12 cellular contexts compared by ENCODE assay signal in the genomic region with DNA sequence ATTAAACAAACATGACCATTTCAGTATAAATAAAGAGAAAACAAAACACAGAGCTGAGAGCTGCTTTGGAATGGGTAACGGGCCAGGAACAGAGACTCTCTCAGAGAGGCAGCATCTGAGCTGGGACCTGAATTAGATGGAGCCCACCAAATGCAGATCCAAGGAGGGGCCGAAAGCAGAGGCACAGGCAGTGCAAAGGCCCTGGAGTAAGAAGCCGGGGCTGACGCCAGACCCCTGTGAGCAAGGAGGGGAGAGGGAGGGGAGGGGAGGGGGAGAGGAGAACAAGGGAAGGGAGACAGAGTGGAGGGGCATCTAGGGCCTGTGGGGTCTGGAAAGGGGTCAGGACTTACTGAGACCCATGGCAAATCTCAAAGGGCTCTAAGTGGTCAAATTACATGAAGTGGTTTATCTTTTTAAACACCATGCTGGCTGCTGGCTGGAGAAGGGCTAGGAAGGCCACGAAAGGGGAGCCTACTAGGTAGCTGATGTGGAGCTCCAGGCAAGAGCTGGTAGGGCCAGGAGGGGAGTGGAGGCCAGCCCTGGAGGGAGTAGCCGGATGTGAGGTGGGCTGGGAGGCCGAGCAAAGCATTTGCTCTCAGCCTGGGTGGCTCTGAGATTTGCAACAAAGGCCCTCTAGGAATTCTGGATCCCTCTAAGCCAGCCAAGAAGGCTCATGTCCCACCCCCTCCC. TPM values are rescaled to one million over a fixed set of nuclear protein-coding genes. Genes with fewer than 3 reads are reported as not detected.
A peak's percentile ranks its signal among the peaks of the same experiment; 100 is the strongest.
DNase-seq lines count a peak whose midpoint lies in the region; ATAC-seq and TF ChIP-seq lines count a peak whose summit lies in the region.
"Had no signal": no experiment of that assay in that cellular context is flagged by ENCODE, and none has a peak within 500 bp of the region (broad histone marks: within the 10 kb centered on the region; RNA-seq: fewer than 3 reads in every experiment).

No MANE protein-coding gene starts in this region.

- H3K27ac ChIP-seq in duodenal mucosa (ENCODE audit: low read depth, low read length) (peak overlapping the region; percentile 42), suprapubic skin (peak overlapping the region; percentile 20)

- H3K9me3 Mint-ChIP-seq in HFFc6 (no peaks in the 10 kb centered on the region), natural killer cell (no peaks in the 10 kb centered on the region)
- H3K9me3 Mint-ChIP-seq in activated T-cell treated with anti-CD3 and anti-CD28 coated beads, Interleukin-2, amount 50 U/mL, for 24 hours = no peaks in the 10 kb centered on the region
- H3K9me3 Mint-ChIP-seq: CD8-positive, alpha-beta memory T cell had no signal

- WGBS in suprapubic skin = 89% methylated on average over 6 of the region's 7 CpGs

- TF ChIP-seq POLR2A in suprapubic skin (IDR thresholded peaks at IDR 0.05) = no peak

- H3K27me3 Mint-ChIP-seq in HFFc6 (ENCODE audit: insufficient read depth) (peaks cover 6% of the 10 kb centered on the region; the same call in 1 of the 2 replicates), natural killer cell (ENCODE audit: low read depth in 2 of 2) (no peaks in the 10 kb centered on the region)
- peaks cover 48% of the 10 kb centered on the region for H3K27me3 Mint-ChIP-seq in activated T-cell treated with anti-CD3 and anti-CD28 coated beads, Interleukin-2, amount 50 U/mL, for 24 hours
- H3K27me3 Mint-ChIP-seq: activated naive CD8-positive, alpha-beta T cell had no signal

- peak overlapping the region; percentile 73 for H3K27ac Mint-ChIP-seq in HFFc6
- peak overlapping the region; percentile 80 to 93 for H3K27ac Mint-ChIP-seq in natural killer cell
- no peak overlapping the region for H3K27ac Mint-ChIP-seq in activated T-cell treated with anti-CD3 and anti-CD28 coated beads, Interleukin-2, amount 50 U/mL, for 24 hours
- H3K27ac Mint-ChIP-seq: activated naive CD8-positive, alpha-beta T cell had no signal

- no peak for TF ChIP-seq EP300 in suprapubic skin (IDR thresholded peaks at IDR 0.05)

- H3K4me3 Mint-ChIP-seq in HFFc6 (peak overlapping the region; percentile 82), natural killer cell (peak overlapping the region; percentile 93)
- H3K4me3 Mint-ChIP-seq in activated T-cell treated with anti-CD3 and anti-CD28 coated beads, Interleukin-2, amount 50 U/mL, for 24 hours = no peak overlapping the region

- H3K9ac ChIP-seq in duodenal mucosa (ENCODE audit: low read depth in 1 of 2, low read length in 2 of 2) = no peak overlapping the region

- H3K9me3 ChIP-seq in duodenal mucosa (ENCODE audit: control insufficient read depth in 1 of 2, low read length in 2 of 2) = no peaks in the 10 kb centered on the region
- H3K9me3 ChIP-seq in suprapubic skin = no peaks in the 10 kb centered on the region

- H3K4me1 Mint-ChIP-seq in HFFc6 (ENCODE audit: low read depth) = peaks cover 66% of the 10 kb centered on the region
- peaks cover 68 to 77% of the 10 kb centered on the region in 2 donors for H3K4me1 Mint-ChIP-seq in natural killer cell
- H3K4me1 Mint-ChIP-seq in activated T-cell treated with anti-CD3 and anti-CD28 coated beads, Interleukin-2, amount 50 U/mL, for 24 hours (ENCODE audit: low read depth) = peaks cover 34% of the 10 kb centered on the region

- DNase-seq in HFFc6 = no peak
- DNase-seq in natural killer cell = no peak
- peak in 1 of 2 donors; percentile 52 for DNase-seq in suprapubic skin (ENCODE audit: low spot score in 2 of 2)
- no peak for DNase-seq in SW 1271 (lab: John Stamatoyannopoulos, UW)
- DNase-seq in mesenteric fat pad (ENCODE audit: low spot score) = no peak
- no peak for DNase-seq in activated T-cell treated with anti-CD3 and anti-CD28 coated beads, Interleukin-2, amount 50 U/mL, for 24 hours
- no peak for DNase-seq in DMS 273 (lab: John Stamatoyannopoulos, UW; ENCODE audit: unreplicated experiment)
- DNase-seq: effector CD8-positive, alpha-beta T cell; small intestine had no signal

- H3K36me3 ChIP-seq in duodenal mucosa (ENCODE audit: control insufficient read depth in 1 of 2, insufficient read depth in 2 of 2, low read length in 2 of 2) (no peaks in the 10 kb centered on the region), suprapubic skin (peaks cover 5% of the 10 kb centered on the region)

- H3K4me3 ChIP-seq in duodenal mucosa (ENCODE audit: low read depth in 1 of 2, low read length in 2 of 2) (no peak overlapping the region), suprapubic skin (no peak overlapping the region)

- peaks cover 0 to 3% of the 10 kb centered on the region in 2 donors for H3K27me3 ChIP-seq in duodenal mucosa (ENCODE audit: control insufficient read depth in 1 of 2, insufficient read depth in 2 of 2, low read length in 2 of 2)
- H3K27me3 ChIP-seq in suprapubic skin = no peaks in the 10 kb centered on the region

- no peak for ATAC-seq in natural killer cell

- no peaks in the 10 kb centered on the region for H3K36me3 Mint-ChIP-seq in HFFc6 (ENCODE audit: low read depth)
- no peaks in the 10 kb centered on the region for H3K36me3 Mint-ChIP-seq in natural killer cell
- H3K36me3 Mint-ChIP-seq in activated T-cell treated with anti-CD3 and anti-CD28 coated beads, Interleukin-2, amount 50 U/mL, for 24 hours (ENCODE audit: low read depth) = no peaks in the 10 kb centered on the region
- H3K36me3 Mint-ChIP-seq: activated naive CD8-positive, alpha-beta T cell; CD8-positive, alpha-beta memory T cell had no signal

- no peak for TF ChIP-seq CTCF in HFFc6 (IDR thresholded peaks at IDR 0.05)
- no peak for TF ChIP-seq CTCF in natural killer cell (IDR thresholded peaks at IDR 0.05)
- TF ChIP-seq CTCF in suprapubic skin (IDR thresholded peaks at IDR 0.05) = no peak

- peaks cover 40 to 55% of the 10 kb centered on the region in 2 donors for H3K4me1 ChIP-seq in duodenal mucosa (ENCODE audit: control insufficient read depth in 1 of 2, insufficient read depth in 2 of 2, low read length in 2 of 2)
- peaks cover 96% of the 10 kb centered on the region for H3K4me1 ChIP-seq in suprapubic skin

- intact Hi-C loops in natural killer cell (cut with micrococcal nuclease) = loop anchor here (2.0 kb wide), 1 partner anchor 25 kb away; no protein-coding TSS in a partner anchor

RNA-seq across cellular contexts. Expression of a gene that starts 3.2 kb away (rescaled TPM):
- total RNA-seq in HFFc6 (2021; fragmentation: NEBNext Ultra II Directional; extraction: Animal tissue kit (Norgen Biotek cat#: 25700)) = 10 to 100 TPM; 32.6 to 42.6 (median 36.7) TPM
- total RNA-seq in natural killer cell = 100 to 1,000 TPM; 375 to 522 (median 377) TPM
- total RNA-seq in suprapubic skin = 10 to 100 TPM; 43.4 to 75.2 (median 56.8) TPM
- 41.4 TPM for total RNA-seq in mesenteric fat pad

RNA-seq across cellular contexts. Expression of a gene that starts 56.7 kb away (rescaled TPM):
- total RNA-seq in HFFc6 (2021; fragmentation: NEBNext Ultra II Directional; extraction: Animal tissue kit (Norgen Biotek cat#: 25700)) = not detected
- total RNA-seq in natural killer cell (not detected), suprapubic skin (not detected), mesenteric fat pad (not detected)
- total RNA-seq: CD8-positive, alpha-beta memory T cell had no signal
